1 cellular context compared by ENCODE assay signal in genomic region chr7:127392182-127392565, GRCh38.
TF ChIP-seq lines count a peak whose summit lies in the region.

No MANE protein-coding gene starts in this region.

TF ChIP-seq in K562, 482 proteins besides CTCF, POLR2A, EP300 and RAD21 (continued from another document and continues in another):
- peak; percentile 34 to 73; a peak in 3 of 4 replicates for TF ChIP-seq MNT (conservative IDR thresholded peaks at IDR 0.05)
- 0 out of 2 replicates have a peak, but pooled peaks have one; percentile 84 for TF ChIP-seq IRF1 (CRISPR knock-in tag; IDR thresholded peaks at IDR 0.05; ENCODE audit: borderline replicate concordance)
- TF ChIP-seq MITF (IDR thresholded peaks at IDR 0.05) = no peak
- no peak for TF ChIP-seq TEAD2 (tag; IDR thresholded peaks at IDR 0.05)
- TF ChIP-seq MTA1 (IDR thresholded peaks at IDR 0.05; ENCODE audit: borderline replicate concordance) = no peak
- no peak for TF ChIP-seq PYGO2 (tag; IDR thresholded peaks at IDR 0.05)
- peak; percentile 65 for TF ChIP-seq SP1 (CRISPR knock-in tag; IDR thresholded peaks at IDR 0.05)
- TF ChIP-seq MIER1 (IDR thresholded peaks at IDR 0.05; ENCODE audit: low read depth) = no peak
- no peak for TF ChIP-seq CEBPG (CRISPR knock-in tag; IDR thresholded peaks at IDR 0.05)
- TF ChIP-seq CEBPG (tag; conservative IDR thresholded peaks at IDR 0.05 in 1 of 2, IDR thresholded peaks at IDR 0.05 in 1 of 2) = no peak
- no peak; the same call in none of the 2 replicates for TF ChIP-seq LCOR (CRISPR knock-in tag; IDR thresholded peaks at IDR 0.05)
- TF ChIP-seq KDM5B (IDR thresholded peaks at IDR 0.05; ENCODE audit: insufficient replicate concordance, low read depth, low read length) = peak; percentile 46
- no peak for TF ChIP-seq CHAMP1 (IDR thresholded peaks at IDR 0.05)
- TF ChIP-seq EGR1 (conservative IDR thresholded peaks at IDR 0.05) = no peak
- peak; percentile 1; the same call in 1 of the 2 replicates for TF ChIP-seq ATF2 (CRISPR knock-in tag; IDR thresholded peaks at IDR 0.05)
- no peak for TF ChIP-seq ZC3H8 (IDR thresholded peaks at IDR 0.05)
- peak; percentile 99 for TF ChIP-seq KAT7 (CRISPR knock-in tag; IDR thresholded peaks at IDR 0.05; ENCODE audit: borderline replicate concordance)
- TF ChIP-seq ZNF134 (CRISPR knock-in tag; conservative IDR thresholded peaks at IDR 0.05) = no peak
- no peak for TF ChIP-seq SRF (CRISPR knock-in tag; IDR thresholded peaks at IDR 0.05)
- peak; percentile 70; the same call in 1 of the 2 replicates for TF ChIP-seq RREB1 (CRISPR knock-in tag; IDR thresholded peaks at IDR 0.05)
- TF ChIP-seq TEAD4 (IDR thresholded peaks at IDR 0.05; ENCODE audit: low read length) = no peak
- TF ChIP-seq TEAD4 (CRISPR knock-in tag; IDR thresholded peaks at IDR 0.05; ENCODE audit: borderline replicate concordance) = peak; percentile 86; the same call in 1 of the 2 replicates
- no peak for TF ChIP-seq JUN (IDR thresholded peaks at IDR 0.05; ENCODE audit: borderline replicate concordance, low read depth, low read length)
- TF ChIP-seq JUN (CRISPR knock-in tag; IDR thresholded peaks at IDR 0.05; ENCODE audit: borderline replicate concordance) = peak; percentile 78
- TF ChIP-seq AFF1 (IDR thresholded peaks at IDR 0.05; ENCODE audit: low read depth in 1 of 2, partially characterized antibody in 2 of 2) = peak in 1 of 2 experiments; percentile 58
- TF ChIP-seq DLX4 (CRISPR knock-in tag; IDR thresholded peaks at IDR 0.05) = no peak
- peak; percentile 27; the same call in 1 of the 2 replicates for TF ChIP-seq JUND (IDR thresholded peaks at IDR 0.05; ENCODE audit: borderline replicate concordance, low read depth, low read length)
- TF ChIP-seq JUND (tag; IDR thresholded peaks at IDR 0.05; ENCODE audit: borderline replicate concordance, low read depth, low read length) = no peak
- peak; percentile 87 for TF ChIP-seq AFF4 (CRISPR knock-in tag; IDR thresholded peaks at IDR 0.05)
